19 cellular contexts compared by ENCODE assay signal in genomic region chr2:70922591-70923234, GRCh38. TPM values are rescaled to one million over a fixed set of nuclear protein-coding genes. Genes with fewer than 3 reads are reported as not detected.
DNase-seq lines count a peak whose midpoint lies in the region; ATAC-seq and TF ChIP-seq lines count a peak whose summit lies in the region.
"Had no signal": no experiment of that assay in that cellular context is flagged by ENCODE, and none has a peak within 500 bp of the region (broad histone marks: within the 10 kb centered on the region; RNA-seq: fewer than 3 reads in every experiment).

No MANE protein-coding gene starts in this region.

- no peak for ATAC-seq in left ventricle myocardium superior

- POLR2A ChIA-PET in activated CD4-positive, alpha-beta memory T cell treated with anti-CD3 and anti-CD28 coated beads for 36 hours (lab: Charles Lee) = no interaction called here

- no peaks in the 10 kb centered on the region for H3K9me3 Mint-ChIP-seq in activated CD4-positive, alpha-beta memory T cell treated with anti-CD3 and anti-CD28 coated beads for 36 hours
- H3K9me3 Mint-ChIP-seq: IgD-negative memory B cell; naive thymus-derived CD8-positive, alpha-beta T cell had no signal

- CTCF ChIA-PET in activated CD4-positive, alpha-beta memory T cell treated with anti-CD3 and anti-CD28 coated beads for 36 hours (lab: Charles Lee) = interaction anchor here (0.6 to 11.5 kb wide), 3 partner anchors 25 to 50 kb away, joined by 3 to 185 read pairs (median 6); no protein-coding TSS in a partner anchor

- peaks cover 7% of the 10 kb centered on the region for H3K27me3 Mint-ChIP-seq in activated CD4-positive, alpha-beta memory T cell treated with anti-CD3 and anti-CD28 coated beads for 36 hours

- H3K4me3 Mint-ChIP-seq in activated CD4-positive, alpha-beta memory T cell treated with anti-CD3 and anti-CD28 coated beads for 36 hours = no peak overlapping the region
- H3K4me3 Mint-ChIP-seq: naive thymus-derived CD8-positive, alpha-beta T cell had no signal

- H3K9me3 ChIP-seq in WERI-Rb-1 (ENCODE audit: severe bottlenecking) = no peaks in the 10 kb centered on the region
- H3K9me3 ChIP-seq: suprapubic skin had no signal

- peak; percentile 90 for DNase-seq in DMS 273 (lab: John Stamatoyannopoulos, UW; ENCODE audit: unreplicated experiment)
- DNase-seq in NCI-H1417 (lab: John Stamatoyannopoulos, UW) = peak in 2 of 3 experiments; percentile 85 to 93
- DNase-seq in WERI-Rb-1 = peak; percentile 98
- DNase-seq in mesenteric fat pad (ENCODE audit: low spot score) = peak; percentile 71
- DNase-seq in activated CD4-positive, alpha-beta memory T cell treated with anti-CD3 and anti-CD28 coated beads for 36 hours = no peak
- DNase-seq in left ventricle myocardium superior = no peak
- no peak for DNase-seq in middle frontal gyrus (ENCODE audit: extremely low spot score, low spot score)
- no peak for DNase-seq in HUDEP-2 (lab: John Stamatoyannopoulos, UW; ENCODE audit: unreplicated experiment in 76 of 76)
- DNase-seq: activated CD4-positive, CD25-positive, alpha-beta regulatory T cell; activated naive CD4-positive, alpha-beta T cell treated with anti-CD3 and anti-CD28 coated beads, Interleukin-2, amount 50 U/mL, for 16 hours; Calu3; effector CD8-positive, alpha-beta T cell; NCI-H1105 had no signal

- intact Hi-C loops in activated CD4-positive, alpha-beta memory T cell treated with anti-CD3 and anti-CD28 coated beads for 36 hours (cut with micrococcal nuclease) = no loop called here
- intact Hi-C loops in left ventricle myocardium superior (cut with micrococcal nuclease) = loop anchor here (2.0 kb wide), 1 partner anchor 60 kb away; no protein-coding TSS in a partner anchor

- no peak overlapping the region for H3K27ac Mint-ChIP-seq in activated CD4-positive, alpha-beta memory T cell treated with anti-CD3 and anti-CD28 coated beads for 36 hours
- H3K27ac Mint-ChIP-seq: IgD-negative memory B cell had no signal

- no peaks in the 10 kb centered on the region for H3K4me1 Mint-ChIP-seq in activated CD4-positive, alpha-beta memory T cell treated with anti-CD3 and anti-CD28 coated beads for 36 hours (ENCODE audit: low read depth)
- H3K4me1 Mint-ChIP-seq: IgD-negative memory B cell had no signal

- no peak for TF ChIP-seq CTCF in WERI-Rb-1 (IDR thresholded peaks at IDR 0.05; ENCODE audit: low read depth, low read length)

- peak overlapping the region; percentile 90 for H3K27ac ChIP-seq in WERI-Rb-1
- H3K27ac ChIP-seq: suprapubic skin had no signal

- no peaks in the 10 kb centered on the region for H3K36me3 Mint-ChIP-seq in activated CD4-positive, alpha-beta memory T cell treated with anti-CD3 and anti-CD28 coated beads for 36 hours
- H3K36me3 Mint-ChIP-seq: IgD-negative memory B cell; naive thymus-derived CD8-positive, alpha-beta T cell had no signal

- H3K36me3 ChIP-seq in WERI-Rb-1 = no peaks in the 10 kb centered on the region
- H3K36me3 ChIP-seq: suprapubic skin had no signal

- H3K27me3 ChIP-seq in WERI-Rb-1 (ENCODE audit: insufficient read depth, low read depth, severe bottlenecking) = no peaks in the 10 kb centered on the region

- peak overlapping the region; percentile 41 for H3K4me3 ChIP-seq in WERI-Rb-1 (ENCODE audit: low read depth, low read length)
- H3K4me3 ChIP-seq: suprapubic skin had no signal

RNA-seq across cellular contexts. Expression of gene ATP6V1B1, which starts 13.0 kb away (rescaled TPM):
- total RNA-seq in mesenteric fat pad = 2.4 TPM
- not detected for total RNA-seq in activated CD4-positive, alpha-beta memory T cell treated with anti-CD3 and anti-CD28 coated beads for 36 hours
- total RNA-seq in left ventricle myocardium superior = not detected
- total RNA-seq: Calu3; liver; naive thymus-derived CD8-positive, alpha-beta T cell; T-helper 1 cell treated with Interleukin-12 subunit alpha and Interleukin-12 subunit beta and Interleukin-4 antibody, amounts not matched to agents 30 ng/mL and 1 ng/mL, for 36 hours had no signal

RNA-seq across cellular contexts. Expression of gene VAX2, which starts 22.3 kb away (rescaled TPM):
- total RNA-seq in mesenteric fat pad (2.0 TPM), left ventricle myocardium superior (not detected)
- not detected for total RNA-seq in activated CD4-positive, alpha-beta memory T cell treated with anti-CD3 and anti-CD28 coated beads for 36 hours
- total RNA-seq: Calu3; liver; naive thymus-derived CD8-positive, alpha-beta T cell; T-helper 1 cell treated with Interleukin-12 subunit alpha and Interleukin-12 subunit beta and Interleukin-4 antibody, amounts not matched to agents 30 ng/mL and 1 ng/mL, for 36 hours had no signal

RNA-seq across cellular contexts. Expression of gene ANKRD53, which starts 55.7 kb away (rescaled TPM):
- total RNA-seq in mesenteric fat pad (17.6 TPM), left ventricle myocardium superior (0.92 TPM)
- not detected for total RNA-seq in activated CD4-positive, alpha-beta memory T cell treated with anti-CD3 and anti-CD28 coated beads for 36 hours
- total RNA-seq: Calu3; NCI-H460; T-helper 1 cell treated with Interleukin-12 subunit alpha and Interleukin-12 subunit beta and Interleukin-4 antibody, amounts not matched to agents 30 ng/mL and 1 ng/mL, for 36 hours had no signal

Comparison
In these comparisons a context has a peak if more than half of its experiments do, and no peak if none do; other contexts are left out.
1. DNase-seq: peak in DMS 273 (single experiment), NCI-H1417 (2 of 3), WERI-Rb-1 (single experiment) and mesenteric fat pad (single experiment); none in activated CD4-positive, alpha-beta memory T cell treated with anti-CD3 and anti-CD28 coated beads for 36 hours (single experiment), left ventricle myocardium superior (single experiment), middle frontal gyrus (single experiment) and HUDEP-2 (0 of 76).